28 cellular contexts compared by ENCODE assay signal in the genomic region with DNA sequence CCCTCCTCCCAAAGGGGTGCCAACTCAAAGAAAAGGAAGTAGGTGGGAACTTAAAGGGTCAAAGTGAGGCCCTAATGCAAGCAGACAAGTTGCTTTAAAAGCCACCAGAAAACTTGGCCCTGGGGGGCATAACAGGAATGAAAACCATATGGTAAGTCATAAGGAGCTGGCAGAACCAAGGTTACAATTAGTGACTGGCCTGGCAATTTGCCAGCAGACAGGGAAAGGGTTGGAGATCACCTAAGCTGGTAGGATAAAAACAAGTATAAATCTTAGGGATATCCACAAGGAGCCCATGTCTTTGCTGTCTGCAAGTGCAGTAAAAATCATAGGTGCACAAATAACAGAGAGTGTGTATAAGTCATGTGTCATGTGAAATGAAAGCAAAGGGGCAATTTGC.
"Had no signal": no experiment of that assay in that cellular context is flagged by ENCODE, and none has a peak within 500 bp of the region (broad histone marks: within the 10 kb centered on the region; RNA-seq: fewer than 3 reads in every experiment).

No MANE protein-coding gene starts in this region.

- DNase-seq: activated CD4-positive, alpha-beta T cell treated with anti-CD3 and anti-CD28 coated beads for 4 hours; activated CD4-positive, alpha-beta T cell treated with anti-CD3 and anti-CD28 coated beads, Interleukin-2, amount 50 U/mL, for 48 hours; activated CD8-positive, alpha-beta memory T cell treated with anti-CD3 and anti-CD28 coated beads for 24 hours; activated effector memory CD4-positive, alpha-beta T cell treated with Interleukin-2 at 50 U/mL for 16 hours; activated naive CD4-positive, alpha-beta T cell treated with Interleukin-2 at 50 U/mL for 16 hours; anterior cingulate cortex; endodermal cell; foreskin fibroblast; head of caudate nucleus; hippocampal formation; left colon; naive B cell; pancreas; retina; sigmoid colon; small intestine; stimulated activated CD4-positive, alpha-beta T cell treated with anti-CD3 and anti-CD28 coated beads, Interleukin-4, amount 100 ng/mL, for 4 hours; stimulated activated CD8-positive, alpha-beta memory T cell treated with anti-CD3 and anti-CD28 coated beads, Interleukin-4, amount 100 ng/mL, for 48 hours; stimulated activated naive B cell treated with anti-CD40 and anti-IgM and Interleukin-4, amounts not matched to agents 10 μg/mL and 1 μg/mL and 100 μg/mL, for 72 hours; stomach; thyroid gland; upper lobe of right lung had no signal

- H3K36me3 ChIP-seq: pancreas, prostate gland, sigmoid colon, stomach, thyroid gland, upper lobe of right lung had no signal

- ATAC-seq: esophagus mucosa; left colon; pancreas; stimulated activated naive B cell treated with anti-CD40 and anti-IgM and Interleukin-4, amounts not matched to agents 10 μg/mL and 1 μg/mL and 100 μg/mL, for 72 hours; upper lobe of right lung had no signal

- H3K27ac ChIP-seq: pancreas, prostate gland, sigmoid colon, stomach, thyroid gland, upper lobe of right lung, VCaP had no signal

- FAIRE-seq: bronchial epithelial cell, keratinocyte, pancreas, small intestine, TTC549 had no signal

- H3K27me3 ChIP-seq: pancreas, sigmoid colon, stomach, thyroid gland, upper lobe of right lung had no signal

- H3K9me3 ChIP-seq: prostate gland, sigmoid colon, stomach, thyroid gland, upper lobe of right lung had no signal

- H3K4me3 ChIP-seq: pancreas, prostate gland, sigmoid colon, stomach, thyroid gland, upper lobe of right lung had no signal

- H3K4me1 ChIP-seq: pancreas, prostate gland, sigmoid colon, stomach, thyroid gland, upper lobe of right lung had no signal
